ENCODE assay signal across 18 cellular contexts in genomic region chr2:66701251-66701650, GRCh38.
DNase-seq lines count a peak whose midpoint lies in the region; ATAC-seq and TF ChIP-seq lines count a peak whose summit lies in the region.
"Had no signal": no experiment of that assay in that cellular context is flagged by ENCODE, and none has a peak within 500 bp of the region (broad histone marks: within the 10 kb centered on the region; RNA-seq: fewer than 3 reads in every experiment).

No MANE protein-coding gene starts in this region.

- H3K27me3 Mint-ChIP-seq in nephron (ENCODE audit: low read depth) (no peaks in the 10 kb centered on the region), neural progenitor cell (ENCODE audit: insufficient read depth, low read depth) (no peaks in the 10 kb centered on the region)
- H3K27me3 Mint-ChIP-seq: CD4-positive, alpha-beta T cell had no signal

- 55% methylated on average over 2 of the region's 2 CpGs for WGBS in hepatocyte (ENCODE audit: low lambda C conversion rate, missing lambda C conversion rate)
- WGBS in transverse colon (ENCODE audit: low coverage in 1 of 2), 2 donors, result 36 to 40% methylated on average over 2 of the region's 2 CpGs

- H3K36me3 ChIP-seq in HEK293 (ENCODE audit: control insufficient read depth in 2 of 2, insufficient read depth in 1 of 2, low read length in 2 of 2) (no peaks in the 10 kb centered on the region), hepatocyte (replicated peaks; ENCODE audit: insufficient read depth, low read depth) (no peaks in the 10 kb centered on the region), transverse colon (no peaks in the 10 kb centered on the region), neural progenitor cell (no peaks in the 10 kb centered on the region)
- H3K36me3 ChIP-seq: BLaER1 treated with 17β-estradiol and CSF1 and Interleukin-3, amounts not matched to agents 10 nM and 100 nM had no signal

- CTCF ChIA-PET in HEK293 (lab: Yijun Ruan, JAX), result no interaction called here

- intact Hi-C loops in transverse colon (cut with DNase I; ENCODE audit: low total_unique reads), result loop anchor here (5.0 kb wide), 1 partner anchor 91 kb away; no protein-coding TSS in a partner anchor

- no peak overlapping the region for H3K4me3 ChIP-seq in HEK293 (ENCODE audit: low read depth, low read length)
- H3K4me3 ChIP-seq in hepatocyte, result no peak overlapping the region
- no peak overlapping the region for H3K4me3 ChIP-seq in transverse colon
- H3K4me3 ChIP-seq in neural progenitor cell, result no peak overlapping the region
- H3K4me3 ChIP-seq: BLaER1 treated with 17β-estradiol and CSF1 and Interleukin-3, amounts not matched to agents 10 nM and 100 nM; GM23248 had no signal

- H3K79me2 ChIP-seq in hepatocyte, result no peaks in the 10 kb centered on the region
- no peaks in the 10 kb centered on the region for H3K79me2 ChIP-seq in neural progenitor cell (ENCODE audit: low read depth)

- H3K9me2 ChIP-seq in hepatocyte (replicated peaks; ENCODE audit: insufficient read depth), result no peaks in the 10 kb centered on the region

- POLR2A ChIA-PET in HEK293 (lab: Yijun Ruan, JAX), result no interaction called here

- H3K4me3 Mint-ChIP-seq in nephron (no peak overlapping the region), neural progenitor cell (no peak overlapping the region)
- H3K4me3 Mint-ChIP-seq: CD4-positive, alpha-beta T cell had no signal

- peak; percentile 81 for TF ChIP-seq EP300 in transverse colon (IDR thresholded peaks at IDR 0.05; ENCODE audit: low read depth)

- H3K9me3 ChIP-seq in HEK293 (ENCODE audit: control insufficient read depth, insufficient read depth, low read depth, low read length), result no peaks in the 10 kb centered on the region
- H3K9me3 ChIP-seq in hepatocyte (ENCODE audit: low read depth), result no peaks in the 10 kb centered on the region
- no peaks in the 10 kb centered on the region for H3K9me3 ChIP-seq in transverse colon
- no peaks in the 10 kb centered on the region for H3K9me3 ChIP-seq in neural progenitor cell (ENCODE audit: low read depth)
- H3K9me3 ChIP-seq: BLaER1 treated with 17β-estradiol and CSF1 and Interleukin-3, amounts not matched to agents 10 nM and 100 nM had no signal

- in situ Hi-C loops in transverse colon (cut with MboI; ENCODE audit: low pct_ligation_motif_present in 1 of 4, low pct_unique_long_range_greater_than_20kb in 1 of 4, low sequenced_read_pairs in 3 of 4), result no loop called here

- peak overlapping the region; percentile 84 to 99 (median 92) for H3K27ac Mint-ChIP-seq in nephron
- H3K27ac Mint-ChIP-seq in neural progenitor cell, result no peak overlapping the region
- H3K27ac Mint-ChIP-seq: CD4-positive, alpha-beta T cell had no signal

- H3K4me1 Mint-ChIP-seq in nephron (peaks cover 65% of the 10 kb centered on the region), neural progenitor cell (peaks cover 50% of the 10 kb centered on the region)

- H4K20me1 ChIP-seq in hepatocyte (ENCODE audit: insufficient read depth, poor library complexity, severe bottlenecking) (no peaks in the 10 kb centered on the region), neural progenitor cell (ENCODE audit: low read depth) (no peaks in the 10 kb centered on the region)
- H4K20me1 ChIP-seq: BLaER1 treated with 17β-estradiol and CSF1 and Interleukin-3, amounts not matched to agents 10 nM and 100 nM had no signal

- TF ChIP-seq CTCF in HEK293 (tag by site-specific recombination; IDR thresholded peaks at IDR 0.05), result no peak
- no peak for TF ChIP-seq CTCF in hepatocyte (IDR thresholded peaks at IDR 0.05; ENCODE audit: poor library complexity)
- TF ChIP-seq CTCF in nephron (IDR thresholded peaks at IDR 0.05; ENCODE audit: unreplicated experiment in 3 of 3), result no peak
- no peak for TF ChIP-seq CTCF in transverse colon (IDR thresholded peaks at IDR 0.05)
- no peak for TF ChIP-seq CTCF in neural progenitor cell (IDR thresholded peaks at IDR 0.05)

- no peak overlapping the region for H2AFZ ChIP-seq in hepatocyte
- no peak overlapping the region for H2AFZ ChIP-seq in neural progenitor cell (replicated peaks)
- H2AFZ ChIP-seq: GM23248 had no signal

- H3K27ac ChIP-seq in HEK293 (ENCODE audit: extremely low read depth, low read depth, low read length) (no peak overlapping the region), hepatocyte (peak overlapping the region; percentile 52), transverse colon (peak overlapping the region; percentile 51 to 79 (median 74)), neural progenitor cell (no peak overlapping the region)
- H3K27ac ChIP-seq: BLaER1 treated with 17β-estradiol and CSF1 and Interleukin-3, amounts not matched to agents 10 nM and 100 nM; GM23248 had no signal

- H3K27me3 ChIP-seq in hepatocyte (no peaks in the 10 kb centered on the region), transverse colon (no peaks in the 10 kb centered on the region), neural progenitor cell (no peaks in the 10 kb centered on the region)
- H3K27me3 ChIP-seq: BLaER1 treated with 17β-estradiol and CSF1 and Interleukin-3, amounts not matched to agents 10 nM and 100 nM had no signal

- no peak for TF ChIP-seq POLR2A in transverse colon (IDR thresholded peaks at IDR 0.05)

- H3K9me3 Mint-ChIP-seq in nephron, result no peaks in the 10 kb centered on the region
- no peaks in the 10 kb centered on the region for H3K9me3 Mint-ChIP-seq in neural progenitor cell
- H3K9me3 Mint-ChIP-seq: CD4-positive, alpha-beta T cell had no signal

- H3F3A ChIP-seq in neural progenitor cell (ENCODE audit: low read depth), result peaks cover 7% of the 10 kb centered on the region

- no peak overlapping the region for H3K9ac ChIP-seq in neural progenitor cell
- H3K9ac ChIP-seq: BLaER1 treated with 17β-estradiol and CSF1 and Interleukin-3, amounts not matched to agents 10 nM and 100 nM; GM23248 had no signal

- H3K36me3 Mint-ChIP-seq in nephron (ENCODE audit: low read depth), result peaks cover 3% of the 10 kb centered on the region
- H3K36me3 Mint-ChIP-seq in neural progenitor cell, result no peaks in the 10 kb centered on the region

- no peak for ATAC-seq in HG02588 (IDR thresholded peaks at IDR 0.05; ENCODE audit: unreplicated experiment)
- no peak for ATAC-seq in GM19035 (IDR thresholded peaks at IDR 0.05; ENCODE audit: unreplicated experiment)
- ATAC-seq: HCT116 had no signal

- no peak for DNase-seq in hepatocyte (ENCODE audit: low spot score)
- no peak for DNase-seq in transverse colon
- no peak for DNase-seq in kidney glomerular epithelial cell (lab: John Stamatoyannopoulos, UW)
- no peak for DNase-seq in neural progenitor cell (ENCODE audit: low spot score)
- DNase-seq: ACHN; Calu3; CD4-positive, alpha-beta T cell; DMS153; DMS79 treated with DMSO at 0.1 percent for 48 hours; EL; GDM1; GM23248 had no signal

- H3K4me2 ChIP-seq in hepatocyte (no peak overlapping the region), neural progenitor cell (no peak overlapping the region)
- H3K4me2 ChIP-seq: BLaER1 treated with 17β-estradiol and CSF1 and Interleukin-3, amounts not matched to agents 10 nM and 100 nM had no signal

- H3K4me1 ChIP-seq in HEK293 (ENCODE audit: control insufficient read depth, insufficient read depth, low read length) (peaks cover 33% of the 10 kb centered on the region), hepatocyte (ENCODE audit: insufficient read depth) (peaks cover 34% of the 10 kb centered on the region), transverse colon (peaks cover 0 to 18% (median 5%) of the 10 kb centered on the region in 4 donors), neural progenitor cell (peaks cover 33% of the 10 kb centered on the region)
- H3K4me1 ChIP-seq: BLaER1 treated with 17β-estradiol and CSF1 and Interleukin-3, amounts not matched to agents 10 nM and 100 nM had no signal

TF ChIP-seq in HEK293, 187 proteins besides CTCF, POLR2A, EP300 and RAD21:
- TF ChIP-seq ATF2 (tag by site-specific recombination; IDR thresholded peaks at IDR 0.05; ENCODE audit: low read depth) (peak; percentile 70; the same call in 1 of the 2 replicates), ZNF148 (tag by site-specific recombination; IDR thresholded peaks at IDR 0.05; ENCODE audit: borderline replicate concordance) (no peak)

Comparison
In these comparisons a context has a peak if more than half of its experiments do, and no peak if none do; other contexts are left out.
1. H3K27ac ChIP-seq: peak in hepatocyte (single experiment) and transverse colon (4 of 4); none in HEK293 (single experiment) and neural progenitor cell (single experiment).